ENCODE assay signal across 32 cellular contexts in the genomic region with DNA sequence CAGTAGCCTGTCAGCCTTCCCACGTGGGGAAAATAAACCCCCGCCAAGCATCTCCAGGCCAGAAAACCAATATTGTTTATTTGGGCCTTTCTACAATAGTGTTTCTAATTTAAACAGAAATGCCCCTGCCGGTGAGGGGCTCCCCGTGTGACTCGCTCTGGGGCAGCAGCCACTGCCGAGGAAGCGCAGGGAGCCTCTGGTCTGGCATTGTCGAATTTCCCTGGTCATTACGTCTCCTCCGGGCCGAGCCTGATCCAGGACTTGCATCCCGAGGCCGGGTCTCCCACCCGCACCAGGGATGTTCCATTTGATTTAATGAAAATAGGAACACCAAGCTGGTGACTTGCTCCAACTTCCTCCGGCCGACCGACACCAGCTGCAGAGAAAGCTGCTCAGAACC. TPM values are rescaled to one million over a fixed set of nuclear protein-coding genes. Genes with fewer than 3 reads are reported as not detected.
"Had no signal": no experiment of that assay in that cellular context is flagged by ENCODE, and none has a peak within 500 bp of the region (broad histone marks: within the 10 kb centered on the region; RNA-seq: fewer than 3 reads in every experiment).

No MANE protein-coding gene starts in this region.

- FAIRE-seq: bronchial epithelial cell, TTC549 had no signal

- H3K9me3 ChIP-seq: ascending aorta had no signal

- H3K27me3 ChIP-seq: ascending aorta, cardiac muscle cell had no signal

- ATAC-seq: activated CD4-positive, alpha-beta T cell treated with anti-CD3 and anti-CD28 coated beads for 36 hours; activated CD4-positive, CD25-positive, alpha-beta regulatory T cell treated with anti-CD3 and anti-CD28 coated beads, Interleukin-2, amount 50 U/mL, for 24 hours; activated CD8-positive, alpha-beta memory T cell treated with anti-CD3 and anti-CD28 coated beads, Interleukin-2, amount 10 ng/mL, durations not matched to agents 7 days and 5 days; activated CD8-positive, alpha-beta T cell treated with anti-CD3 and anti-CD28 coated beads, Interleukin-2, amount 10 ng/mL, durations not matched to agents 7 days and 5 days; activated naive CD8-positive, alpha-beta T cell treated with anti-CD3 and anti-CD28 coated beads, Interleukin-2, amount 50 U/mL, for 24 hours had no signal

- DNase-seq: activated CD4-positive, alpha-beta memory T cell treated with anti-CD3 and anti-CD28 coated beads, Interleukin-2, amount 10 ng/mL, durations not matched to agents 7 days and 5 days; activated CD4-positive, alpha-beta T cell treated with anti-CD3 and anti-CD28 coated beads for 1 hour; activated CD4-positive, alpha-beta T cell treated with anti-CD3 and anti-CD28 coated beads for 36 hours; activated CD4-positive, alpha-beta T cell treated with anti-CD3 and anti-CD28 coated beads for 48 hours; activated CD4-positive, alpha-beta T cell treated with anti-CD3 and anti-CD28 coated beads, Interleukin-2, amount 10 ng/mL, durations not matched to agents 7 days and 5 days; activated CD4-positive, alpha-beta T cell treated with anti-CD3 and anti-CD28 coated beads, Interleukin-2, amount 50 U/mL, for 48 hours; activated CD4-positive, CD25-positive, alpha-beta regulatory T cell; activated CD8-positive, alpha-beta memory T cell treated with anti-CD3 and anti-CD28 coated beads for 24 hours; activated CD8-positive, alpha-beta memory T cell treated with anti-CD3 and anti-CD28 coated beads, Interleukin-2, amount 10 ng/mL, durations not matched to agents 7 days and 5 days; activated CD8-positive, alpha-beta memory T cell treated with anti-CD3 and anti-CD28 coated beads, Interleukin-2, amount 50 U/mL, for 48 hours; activated CD8-positive, alpha-beta T cell treated with anti-CD3 and anti-CD28 coated beads, Interleukin-2, amount 10 ng/mL, durations not matched to agents 7 days and 5 days; activated effector memory CD4-positive, alpha-beta T cell treated with Interleukin-2 at 50 U/mL for 16 hours; activated gamma-delta T cell; activated naive CD4-positive, alpha-beta T cell treated with anti-CD3 and anti-CD28 coated beads, Interleukin-2, amount 10 ng/mL, durations not matched to agents 7 days and 5 days; activated naive CD4-positive, alpha-beta T cell treated with Interleukin-2 at 50 U/mL for 16 hours; activated naive CD8-positive, alpha-beta T cell treated with anti-CD3 and anti-CD28 coated beads, Interleukin-2, amount 10 ng/mL, durations not matched to agents 7 days and 5 days; activated naive CD8-positive, alpha-beta T cell treated with anti-CD3 and anti-CD28 coated beads, Interleukin-2, amount 50 U/mL, for 24 hours; activated T-cell treated with anti-CD3 and anti-CD28 coated beads, Interleukin-2, amount 50 U/mL, for 24 hours; activated T-cell treated with anti-CD3 and anti-CD28 coated beads, Interleukin-2, amount 50 U/mL, for 48 hours; amygdala; anterior cingulate cortex; central memory CD4-positive, alpha-beta T cell; T-helper 1 cell; T-helper 2 cell; T-helper 9 cell had no signal

- H3K36me3 ChIP-seq: cardiac muscle cell had no signal

- H3K27ac ChIP-seq: ascending aorta, cardiac muscle cell, VCaP had no signal

- H3K4me3 ChIP-seq: ascending aorta, cardiac muscle cell had no signal

RNA-seq across cellular contexts. Expression of a gene that starts 20.5 kb away (rescaled TPM):
- total RNA-seq: activated CD8-positive, alpha-beta memory T cell treated with anti-CD3 and anti-CD28 coated beads, Interleukin-2, amount 10 ng/mL, durations not matched to agents 7 days and 5 days; activated naive CD8-positive, alpha-beta T cell treated with anti-CD3 and anti-CD28 coated beads, Interleukin-2, amount 10 ng/mL, durations not matched to agents 7 days and 5 days; activated T-helper 2 cell treated with anti-CD3 and anti-CD28 coated beads, Interferon-gamma antibody, Interleukin-2, Interleukin-4, amounts not matched to agents 10 μg/mL and 5 μg/mL and 100 μg/mL, durations not matched to agents 14 hours and 24 hours and 36 hours had no signal
